Comparison of ENCODE assay signal across 8 cellular contexts in the genomic region with DNA sequence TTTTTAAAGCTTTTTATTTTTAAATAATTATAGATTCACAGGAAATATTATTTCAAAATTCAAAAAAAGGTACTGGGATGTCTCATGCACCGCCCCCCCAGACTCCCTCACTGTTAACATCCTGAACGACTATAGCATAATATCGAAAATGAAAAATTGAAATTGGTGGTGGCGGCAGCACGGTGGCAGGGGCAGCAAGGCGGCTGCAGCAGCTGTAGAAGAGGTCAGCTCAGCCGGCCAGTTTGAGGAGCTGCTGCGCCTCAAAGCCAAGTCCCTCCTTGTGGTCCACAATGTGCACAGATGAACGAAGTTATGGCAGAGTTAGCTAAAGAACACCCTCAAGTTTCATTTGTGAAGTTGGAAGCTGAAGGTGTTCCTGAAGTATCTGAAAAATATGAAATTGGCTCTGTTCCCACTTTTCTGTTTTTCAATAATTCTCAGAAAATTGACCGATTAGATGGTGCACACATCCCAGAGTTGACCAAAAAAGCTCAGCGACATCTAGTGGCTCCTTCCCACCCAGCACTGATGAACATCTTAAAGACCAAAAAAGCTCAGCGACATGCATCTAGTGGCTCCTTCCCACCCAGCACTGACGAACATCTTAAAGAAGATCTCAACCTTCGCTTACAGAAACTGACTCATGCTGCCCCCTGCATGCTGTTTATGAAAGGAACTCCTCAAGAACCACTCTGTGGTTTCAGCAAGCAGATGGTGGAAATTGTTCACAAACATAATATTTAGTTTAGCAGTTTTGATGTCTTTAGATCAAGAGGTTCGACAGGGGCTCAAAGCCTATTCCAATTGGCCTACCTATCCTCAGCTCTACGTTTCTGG.
DNase-seq lines count a peak whose midpoint lies in the region; ATAC-seq, FAIRE-seq and TF ChIP-seq lines count a peak whose summit lies in the region.

No MANE protein-coding gene starts in this region.

- H3K9ac ChIP-seq in kidney (ENCODE audit: low read length in 2 of 2) = no peak overlapping the region

- no peaks in the 10 kb centered on the region for H3K9me3 ChIP-seq in kidney (ENCODE audit: control insufficient read depth in 1 of 2, low read length in 2 of 2)

- DNase-seq in GM03348 (ENCODE audit: low spot score) = peak; percentile 73
- peak; percentile 74 for DNase-seq in KBM-7
- peak; percentile 3 for DNase-seq in T-helper 9 cell
- peak; percentile 97 for DNase-seq in brain microvascular endothelial cell
- no peak for DNase-seq in kidney
- peak; percentile 11 for DNase-seq in stimulated activated CD4-positive, alpha-beta T cell treated with anti-CD3 and anti-CD28 coated beads, Interleukin-4, amount 100 ng/mL, for 1 hour

- H3K4me3 ChIP-seq in brain microvascular endothelial cell (ENCODE audit: low read depth, low read length) (no peak overlapping the region), kidney (ENCODE audit: low read length in 2 of 2) (no peak overlapping the region)

- TF ChIP-seq CTCF in brain microvascular endothelial cell (IDR thresholded peaks at IDR 0.05; ENCODE audit: low read depth, low read length, missing control alignments) (peak; percentile 82), kidney (IDR thresholded peaks at IDR 0.05; ENCODE audit: borderline replicate concordance, extremely low read depth, insufficient read depth) (peak; percentile 51)

- intact Hi-C loops in kidney (cut with DNase I) = no loop called here

- no peaks in the 10 kb centered on the region for H3K36me3 ChIP-seq in brain microvascular endothelial cell (replicated peaks)
- H3K36me3 ChIP-seq in kidney (ENCODE audit: control insufficient read depth in 1 of 2, insufficient read depth in 2 of 2, low read length in 2 of 2) = no peaks in the 10 kb centered on the region

- H3K27me3 ChIP-seq in brain microvascular endothelial cell (replicated peaks) = no peaks in the 10 kb centered on the region

- H3K27ac ChIP-seq in brain microvascular endothelial cell = no peak overlapping the region
- no peak overlapping the region for H3K27ac ChIP-seq in kidney (ENCODE audit: low read depth in 2 of 2, low read length in 2 of 2)

- ATAC-seq in GM21619 (IDR thresholded peaks at IDR 0.05; ENCODE audit: unreplicated experiment) (peak; percentile 79), HG02678 (IDR thresholded peaks at IDR 0.05; ENCODE audit: unreplicated experiment) (no peak)

- in situ Hi-C loops in KBM-7 (cut with MboI; ENCODE audit: low pct_unique_long_range_greater_than_20kb, low sequenced_read_pairs) = loop anchor here (25.0 kb wide), 2 partner anchors 241 to 691 kb away; no protein-coding TSS in a partner anchor
- in situ Hi-C loops in brain microvascular endothelial cell (cut with HindIII; ENCODE audit: low pct_ligation_motif_present, low sequenced_read_pairs) = no loop called here

- H3K4me1 ChIP-seq in kidney (ENCODE audit: control insufficient read depth in 1 of 2, insufficient read depth in 1 of 2, low read depth in 1 of 2, low read length in 2 of 2) = peaks cover 0 to 3% of the 10 kb centered on the region in 2 donors

- FAIRE-seq in kidney (lab: Jason Lieb, UNC) = no peak
